6 cellular contexts compared by ENCODE assay signal in genomic region chr9:86253577-86253976, GRCh38. TPM values are rescaled to one million over a fixed set of nuclear protein-coding genes. Genes with fewer than 3 reads are reported as not detected.
"Had no signal": no experiment of that assay in that cellular context is flagged by ENCODE, and none has a peak within 500 bp of the region (broad histone marks: within the 10 kb centered on the region; RNA-seq: fewer than 3 reads in every experiment).

No MANE protein-coding gene starts in this region.

- H3K27ac Mint-ChIP-seq: H9 had no signal

- H3K9ac ChIP-seq: GM23248 had no signal

- H3K27ac ChIP-seq: GM23248 had no signal

- H3K4me3 ChIP-seq: GM23248, K562 had no signal

- ATAC-seq: K562 had no signal

- DNase-seq: GM23248, H9, HCEC 1CT, IMR-90 had no signal

- H3K4me3 Mint-ChIP-seq: H9 had no signal

- H2AFZ ChIP-seq: GM23248 had no signal

RNA-seq across cellular contexts. Expression of gene C9orf153, which starts 5.9 kb away (rescaled TPM):
- total RNA-seq: GM23248, H1, IMR-90 had no signal
- polyA plus RNA-seq: H1, IMR-90 had no signal
